Comparison of ENCODE assay signal across 19 cellular contexts in the genomic region with DNA sequence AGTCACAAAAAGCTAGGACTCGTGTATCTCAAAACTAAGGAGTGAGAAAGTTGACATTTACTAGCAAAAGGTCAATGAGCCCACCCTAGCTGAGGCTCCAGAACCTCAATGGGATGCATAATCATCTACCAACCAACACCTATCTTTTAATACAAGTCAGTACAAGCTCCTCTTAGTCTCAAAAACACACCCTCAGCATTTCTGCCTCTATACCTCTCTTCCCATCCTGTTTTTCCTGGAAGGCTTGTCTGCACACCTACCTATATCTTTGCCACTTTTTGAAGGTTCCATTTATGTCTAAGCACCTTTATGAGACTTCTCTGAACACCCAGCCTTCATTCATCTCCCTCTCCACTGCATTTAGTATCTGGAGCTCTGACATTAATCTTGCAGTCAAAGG. TPM values are rescaled to one million over a fixed set of nuclear protein-coding genes. Genes with fewer than 3 reads are reported as not detected.
DNase-seq lines count a peak whose midpoint lies in the region; ATAC-seq, FAIRE-seq and TF ChIP-seq lines count a peak whose summit lies in the region.
"Had no signal": no experiment of that assay in that cellular context is flagged by ENCODE, and none has a peak within 500 bp of the region (broad histone marks: within the 10 kb centered on the region; RNA-seq: fewer than 3 reads in every experiment).

No MANE protein-coding gene starts in this region.

- H3K27me3 ChIP-seq in MM.1S (replicated peaks; ENCODE audit: insufficient read depth, low read length) (no peaks in the 10 kb centered on the region), tibial artery (no peaks in the 10 kb centered on the region), pancreas (no peaks in the 10 kb centered on the region)
- H3K27me3 ChIP-seq: testis had no signal

- no peak overlapping the region for H3K9ac ChIP-seq in MM.1S (ENCODE audit: low read length)

- no peaks in the 10 kb centered on the region for H3K9me2 ChIP-seq in MM.1S (replicated peaks; ENCODE audit: insufficient read depth, low read length)

- H3K4me3 ChIP-seq in MM.1S (ENCODE audit: low read length) (no peak overlapping the region), tibial artery (no peak overlapping the region), pancreas (no peak overlapping the region)
- H3K4me3 ChIP-seq: testis had no signal

- H4K20me1 ChIP-seq in MM.1S (ENCODE audit: insufficient read depth, low read length), result no peaks in the 10 kb centered on the region

- H3F3A ChIP-seq in MM.1S (ENCODE audit: insufficient read depth, low read length), result no peaks in the 10 kb centered on the region

- H3K4me1 ChIP-seq in MM.1S (ENCODE audit: low read length), result peaks cover 24% of the 10 kb centered on the region
- H3K4me1 ChIP-seq in tibial artery, result peaks cover 0 to 88% (median 42%) of the 10 kb centered on the region in 4 donors
- peaks cover 0 to 10% (median 6%) of the 10 kb centered on the region in 3 donors for H3K4me1 ChIP-seq in pancreas

- FAIRE-seq in pancreas (lab: Jason Lieb, UNC), result no peak

- intact Hi-C loops in tibial artery (cut with DNase I; ENCODE audit: low total_unique reads), result no loop called here
- intact Hi-C loops in pancreas (cut with DNase I), result no loop called here

- H3K36me3 ChIP-seq in MM.1S (replicated peaks; ENCODE audit: insufficient read depth, low read length) (no peaks in the 10 kb centered on the region), tibial artery (peaks cover 0 to 6% (median 0%) of the 10 kb centered on the region in 3 donors), pancreas (no peaks in the 10 kb centered on the region)

- WGBS in pancreas, 2 donors, result 95 to 98% methylated on average over 1 of the region's 1 CpG

- no peak for DNase-seq in MM.1S
- no peak for DNase-seq in epithelial cell of prostate (ENCODE audit: low read depth, low spot score)
- no peak for DNase-seq in tibial artery
- no peak for DNase-seq in pancreas
- no peak for DNase-seq in GM19240 (ENCODE audit: insufficient read length, low spot score)
- no peak for DNase-seq in NCI-H1417 (lab: John Stamatoyannopoulos, UW)
- DNase-seq: activated CD4-positive, alpha-beta T cell treated with anti-CD3 and anti-CD28 coated beads for 36 hours; activated naive CD8-positive, alpha-beta T cell treated with anti-CD3 and anti-CD28 coated beads for 36 hours; HCEC 1CT; left colon; midbrain; NCI-H187 treated with DMSO at 0.1 percent for 48 hours; NCI-H345; retina; stimulated activated CD4-positive, alpha-beta T cell treated with anti-CD3 and anti-CD28 coated beads, Interleukin-15, amount 100 ng/mL, for 24 hours; SW 1271; testis had no signal

- no peaks in the 10 kb centered on the region for H3K9me3 ChIP-seq in MM.1S (replicated peaks; ENCODE audit: insufficient read depth, low read length)
- no peaks in the 10 kb centered on the region for H3K9me3 ChIP-seq in tibial artery
- no peaks in the 10 kb centered on the region for H3K9me3 ChIP-seq in pancreas
- H3K9me3 ChIP-seq: testis had no signal

- no peak for TF ChIP-seq CTCF in MM.1S (IDR thresholded peaks at IDR 0.05; ENCODE audit: low read length)
- TF ChIP-seq CTCF in tibial artery (IDR thresholded peaks at IDR 0.05), result no peak
- no peak for TF ChIP-seq CTCF in pancreas (IDR thresholded peaks at IDR 0.05)

- H3K4me2 ChIP-seq in MM.1S (ENCODE audit: low read depth, low read length), result peak overlapping the region; percentile 34; the same call in 1 of the 2 replicates

- no peaks in the 10 kb centered on the region for H3K79me2 ChIP-seq in MM.1S (ENCODE audit: low read length)

- H3K27ac ChIP-seq in MM.1S (ENCODE audit: low read length), result no peak overlapping the region; the same call in 1 of the 2 replicates
- peak overlapping the region; percentile 76 for H3K27ac ChIP-seq in epithelial cell of prostate
- H3K27ac ChIP-seq in tibial artery, result peak overlapping the region; percentile 9 to 63
- no peak overlapping the region for H3K27ac ChIP-seq in pancreas
- H3K27ac ChIP-seq: HL-60, testis had no signal

- H2AFZ ChIP-seq in MM.1S (ENCODE audit: low read length), result no peak overlapping the region

- ATAC-seq in GM19351 (IDR thresholded peaks at IDR 0.05; ENCODE audit: unreplicated experiment), result peak; percentile 10
- no peak for ATAC-seq in pancreas
- ATAC-seq: activated CD4-positive, alpha-beta T cell treated with anti-CD3 and anti-CD28 coated beads for 36 hours had no signal

RNA-seq across cellular contexts. Expression of a gene that starts 10.0 kb away (rescaled TPM):
- total RNA-seq in pancreas, result 10 to 100 TPM; 19.8 to 47.0 (median 25.2) TPM
- 10 to 100 TPM; 18.9 to 21.6 TPM for polyA plus RNA-seq in pancreas

Comparison
In these comparisons a context has a peak if more than half of its experiments do, and no peak if none do; other contexts are left out.
1. H3K27ac ChIP-seq: peak in epithelial cell of prostate (single experiment) and tibial artery (2 of 2); none in MM.1S (single experiment) and pancreas (0 of 4).